15 cellular contexts compared by ENCODE assay signal in genomic region chr4:84470204-84470785, GRCh38. TPM values are rescaled to one million over a fixed set of nuclear protein-coding genes. Genes with fewer than 3 reads are reported as not detected.
DNase-seq lines count a peak whose midpoint lies in the region; ATAC-seq and TF ChIP-seq lines count a peak whose summit lies in the region.
"Had no signal": no experiment of that assay in that cellular context is flagged by ENCODE, and none has a peak within 500 bp of the region (broad histone marks: within the 10 kb centered on the region; RNA-seq: fewer than 3 reads in every experiment).

No MANE protein-coding gene starts in this region.

- ATAC-seq in activated T-helper 17 cell treated with anti-CD3 and anti-CD28 coated beads, Interleukin-2, amount 50 U/mL, for 72 hours (replicated peaks) = peak; percentile 24
- no peak for ATAC-seq in GM21528 (IDR thresholded peaks at IDR 0.05; ENCODE audit: low FRiP score, unreplicated experiment)
- ATAC-seq: activated CD8-positive, alpha-beta memory T cell treated with anti-CD3 and anti-CD28 coated beads, Interleukin-2, amount 10 ng/mL, durations not matched to agents 7 days and 5 days; effector memory CD8-positive, alpha-beta T cell had no signal

- H3K36me3 Mint-ChIP-seq in activated T-helper 17 cell treated with anti-CD3 and anti-CD28 coated beads, Interleukin-2, amount 50 U/mL, for 72 hours (ENCODE audit: low read depth) = no peaks in the 10 kb centered on the region
- no peaks in the 10 kb centered on the region for H3K36me3 Mint-ChIP-seq in neural crest cell (ENCODE audit: low read depth)
- H3K36me3 Mint-ChIP-seq: activated CD8-positive, alpha-beta memory T cell treated with anti-CD3 and anti-CD28 coated beads, Interleukin-2, amount 10 ng/mL, durations not matched to agents 7 days and 5 days had no signal

- peak; percentile 25 for DNase-seq in NCI-H82 (lab: John Stamatoyannopoulos, UW)
- DNase-seq in NCI-H82 treated with DMSO at 0.1 percent for 48 hours (lab: John Stamatoyannopoulos, UW; ENCODE audit: unreplicated experiment) = no peak
- DNase-seq in M059J (ENCODE audit: low read depth) = peak; percentile 12
- DNase-seq in neural crest cell (ENCODE audit: low read depth, low spot score) = no peak
- DNase-seq in NCI-H187 treated with DMSO at 0.1 percent for 48 hours (lab: John Stamatoyannopoulos, UW) = no peak
- DNase-seq in NCI-H2171 treated with DMSO at 0.1 percent for 48 hours (lab: John Stamatoyannopoulos, UW) = no peak
- DNase-seq: activated CD8-positive, alpha-beta memory T cell treated with anti-CD3 and anti-CD28 coated beads, Interleukin-2, amount 10 ng/mL, durations not matched to agents 7 days and 5 days; amygdala; effector memory CD8-positive, alpha-beta T cell; NCI-H69; stimulated activated CD4-positive, alpha-beta T cell treated with anti-CD3 and anti-CD28 coated beads, Interleukin-2, amount 100 ng/mL, for 48 hours had no signal

- TF ChIP-seq CTCF in neural crest cell (conservative IDR thresholded peaks at IDR 0.05) = no peak

- no peak overlapping the region for H3K27ac Mint-ChIP-seq in activated T-helper 17 cell treated with anti-CD3 and anti-CD28 coated beads, Interleukin-2, amount 50 U/mL, for 72 hours
- peak overlapping the region; percentile 32 for H3K27ac Mint-ChIP-seq in neural crest cell (ENCODE audit: unreplicated experiment)
- H3K27ac Mint-ChIP-seq: activated CD8-positive, alpha-beta memory T cell treated with anti-CD3 and anti-CD28 coated beads, Interleukin-2, amount 10 ng/mL, durations not matched to agents 7 days and 5 days; effector memory CD8-positive, alpha-beta T cell; stimulated activated naive CD8-positive, alpha-beta T cell treated with anti-CD3 and anti-CD28 coated beads, Interleukin-15, Interleukin-2, amounts not matched to agents 100 ng/mL and 50 ng/mL, for 24 hours had no signal

- no peaks in the 10 kb centered on the region for H3K9me3 Mint-ChIP-seq in activated T-helper 17 cell treated with anti-CD3 and anti-CD28 coated beads, Interleukin-2, amount 50 U/mL, for 72 hours
- H3K9me3 Mint-ChIP-seq in neural crest cell = no peaks in the 10 kb centered on the region
- H3K9me3 Mint-ChIP-seq: stimulated activated naive CD8-positive, alpha-beta T cell treated with anti-CD3 and anti-CD28 coated beads, Interleukin-15, Interleukin-2, amounts not matched to agents 100 ng/mL and 50 ng/mL, for 24 hours had no signal

- H3K4me1 Mint-ChIP-seq in activated T-helper 17 cell treated with anti-CD3 and anti-CD28 coated beads, Interleukin-2, amount 50 U/mL, for 72 hours = no peaks in the 10 kb centered on the region
- H3K4me1 Mint-ChIP-seq in neural crest cell = no peaks in the 10 kb centered on the region
- H3K4me1 Mint-ChIP-seq: activated CD8-positive, alpha-beta memory T cell treated with anti-CD3 and anti-CD28 coated beads, Interleukin-2, amount 10 ng/mL, durations not matched to agents 7 days and 5 days had no signal

- H3K27me3 Mint-ChIP-seq in activated T-helper 17 cell treated with anti-CD3 and anti-CD28 coated beads, Interleukin-2, amount 50 U/mL, for 72 hours = peaks cover 21% of the 10 kb centered on the region
- H3K27me3 Mint-ChIP-seq in neural crest cell (ENCODE audit: low read depth) = peaks cover 5% of the 10 kb centered on the region
- H3K27me3 Mint-ChIP-seq: activated CD8-positive, alpha-beta memory T cell treated with anti-CD3 and anti-CD28 coated beads, Interleukin-2, amount 10 ng/mL, durations not matched to agents 7 days and 5 days; effector memory CD8-positive, alpha-beta T cell had no signal

- no peak overlapping the region for H3K4me3 Mint-ChIP-seq in activated T-helper 17 cell treated with anti-CD3 and anti-CD28 coated beads, Interleukin-2, amount 50 U/mL, for 72 hours
- no peak overlapping the region for H3K4me3 Mint-ChIP-seq in neural crest cell
- H3K4me3 Mint-ChIP-seq: activated CD8-positive, alpha-beta memory T cell treated with anti-CD3 and anti-CD28 coated beads, Interleukin-2, amount 10 ng/mL, durations not matched to agents 7 days and 5 days; effector memory CD8-positive, alpha-beta T cell; stimulated activated naive CD8-positive, alpha-beta T cell treated with anti-CD3 and anti-CD28 coated beads, Interleukin-15, Interleukin-2, amounts not matched to agents 100 ng/mL and 50 ng/mL, for 24 hours had no signal

RNA-seq across cellular contexts. Expression of gene NKX6-1, which starts 28.8 kb away (rescaled TPM):
- 0.64 and 0.74 TPM in 2 replicates for total RNA-seq in M059J (2014; rRNA removed; shearing (Covaris generic))
- total RNA-seq in activated T-helper 17 cell treated with anti-CD3 and anti-CD28 coated beads, Interleukin-2, amount 50 U/mL, for 72 hours = not detected
- total RNA-seq in neural crest cell = 19.2 and 21.1 TPM in 2 replicates
- total RNA-seq: activated CD8-positive, alpha-beta memory T cell treated with anti-CD3 and anti-CD28 coated beads, Interleukin-2, amount 10 ng/mL, durations not matched to agents 7 days and 5 days; hepatocyte had no signal

Comparison
In these comparisons a context has a peak if more than half of its experiments do, and no peak if none do; other contexts are left out.
1. DNase-seq: peak in NCI-H82 (single experiment) and M059J (single experiment); none in NCI-H82 treated with DMSO at 0.1 percent for 48 hours (single experiment), neural crest cell (single experiment), NCI-H187 treated with DMSO at 0.1 percent for 48 hours (single experiment) and NCI-H2171 treated with DMSO at 0.1 percent for 48 hours (single experiment).
2. RNA of gene NKX6-1, which starts 28.8 kb away (total RNA-seq): 19.2 to 21.1 TPM in neural crest cell; 0.64 to 0.74 TPM in M059J and not detected in activated T-helper 17 cell treated with anti-CD3 and anti-CD28 coated beads, Interleukin-2, amount 50 U/mL, for 72 hours; every median in the first group is over 10 times any median in the second.